ENCODE assay signal across 14 cellular contexts in genomic region chr1:79532555-79532954, GRCh38.
DNase-seq lines count a peak whose midpoint lies in the region; ATAC-seq and TF ChIP-seq lines count a peak whose summit lies in the region.
"Had no signal": no experiment of that assay in that cellular context is flagged by ENCODE, and none has a peak within 500 bp of the region (broad histone marks: within the 10 kb centered on the region; RNA-seq: fewer than 3 reads in every experiment).

No MANE protein-coding gene starts in this region.

- no peak for TF ChIP-seq POLR2A in prostate gland (IDR thresholded peaks at IDR 0.05)

- H3K27ac ChIP-seq in OCI-LY3 (ENCODE audit: low read length) (no peak overlapping the region), prostate gland (no peak overlapping the region)
- H3K27ac ChIP-seq: A549, C4-2B had no signal

- WGBS in prostate gland = 58% methylated on average over 5 of the region's 5 CpGs

- no peak overlapping the region for H3K9ac ChIP-seq in OCI-LY3 (ENCODE audit: low read length)

- H3K4me1 ChIP-seq in OCI-LY3 (ENCODE audit: low read length) = peaks cover 10% of the 10 kb centered on the region
- no peaks in the 10 kb centered on the region for H3K4me1 ChIP-seq in prostate gland (replicated peaks)
- H3K4me1 ChIP-seq: A549, BE2C, HAP-1 had no signal

- H3K36me3 ChIP-seq in OCI-LY3 (replicated peaks; ENCODE audit: low read depth, low read length) = no peaks in the 10 kb centered on the region
- no peaks in the 10 kb centered on the region for H3K36me3 ChIP-seq in prostate gland
- H3K36me3 ChIP-seq: BE2C, HAP-1 had no signal

- peak overlapping the region; percentile 81 for H2AFZ ChIP-seq in OCI-LY3 (ENCODE audit: low read depth, low read length)

- H3K79me2 ChIP-seq in OCI-LY3 (ENCODE audit: low read length) = no peaks in the 10 kb centered on the region

- ATAC-seq in GM18870 (IDR thresholded peaks at IDR 0.05; ENCODE audit: unreplicated experiment) (peak; percentile 47), HG03378 (IDR thresholded peaks at IDR 0.05; ENCODE audit: unreplicated experiment) (peak; percentile 44)
- ATAC-seq: A549; CD8-positive, alpha-beta T cell had no signal

- TF ChIP-seq CTCF in OCI-LY3 (IDR thresholded peaks at IDR 0.05; ENCODE audit: low read depth, low read length) (no peak), prostate gland (IDR thresholded peaks at IDR 0.05) (no peak)

- H3K27me3 ChIP-seq in OCI-LY3 (ENCODE audit: low read depth, low read length) = no peaks in the 10 kb centered on the region
- no peaks in the 10 kb centered on the region for H3K27me3 ChIP-seq in prostate gland (replicated peaks; ENCODE audit: insufficient read depth)
- H3K27me3 ChIP-seq: BE2C had no signal

- H3K4me2 ChIP-seq in OCI-LY3 (ENCODE audit: low read length) = peak overlapping the region; percentile 35
- H3K4me2 ChIP-seq: A549 had no signal

- H3K4me3 ChIP-seq in OCI-LY3 (ENCODE audit: low read length) (no peak overlapping the region), prostate gland (no peak overlapping the region)
- H3K4me3 ChIP-seq: A549, HAP-1 had no signal

- intact Hi-C loops in prostate gland (cut with DNase I) = no loop called here

- DNase-seq in Kasumi-1 (lab: John Stamatoyannopoulos, UW) = no peak
- no peak for DNase-seq in activated T-cell treated with anti-CD3 and anti-CD28 coated beads for 4 hours
- no peak for DNase-seq in prostate gland (ENCODE audit: low spot score)
- DNase-seq: BE2C; Caco-2; CD8-positive, alpha-beta T cell; IMR-90; KBM-7 had no signal

- no peaks in the 10 kb centered on the region for H4K20me1 ChIP-seq in OCI-LY3 (ENCODE audit: insufficient read depth, low read length)

- H3K9me3 ChIP-seq in OCI-LY3 (ENCODE audit: insufficient read depth, low read length) (no peaks in the 10 kb centered on the region), prostate gland (no peaks in the 10 kb centered on the region)
- H3K9me3 ChIP-seq: A549, BE2C, Caco-2, HAP-1 had no signal
